8 cellular contexts compared by ENCODE assay signal in the genomic region with DNA sequence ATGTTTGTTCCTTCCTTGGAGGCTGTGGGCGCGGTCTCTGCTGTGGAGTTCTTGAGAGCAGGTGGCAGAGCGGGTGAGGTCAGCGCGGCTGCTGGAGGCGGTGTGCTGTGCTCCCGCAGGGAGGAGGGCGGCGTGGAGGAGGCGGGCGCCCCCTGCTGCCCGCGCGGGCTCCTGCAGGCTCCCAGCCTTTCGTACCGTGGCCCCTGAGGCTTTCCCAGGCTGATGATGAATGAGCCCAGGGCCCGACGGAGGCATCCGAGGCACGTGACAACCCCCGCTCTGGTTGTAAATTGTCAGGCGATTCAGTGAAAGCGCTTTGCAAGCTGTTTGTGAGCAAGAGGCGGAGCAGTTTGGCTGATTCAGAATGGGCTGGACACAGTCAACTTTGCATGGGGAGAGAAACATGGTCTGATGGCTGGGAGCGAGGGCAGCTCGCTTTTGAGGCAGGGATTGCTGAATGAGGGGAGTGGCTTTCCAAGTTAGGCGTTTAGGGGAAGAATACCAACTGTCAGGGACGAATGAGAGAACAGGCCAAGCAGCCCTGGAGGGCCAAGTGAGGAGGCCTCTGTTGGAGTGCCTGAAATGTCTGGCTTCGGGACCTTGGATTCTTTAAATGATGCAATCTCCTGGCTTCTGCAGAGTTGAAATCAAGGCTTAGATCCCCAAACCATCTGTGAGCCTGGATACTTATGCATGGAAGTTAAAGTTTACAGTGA. TPM values are rescaled to one million over a fixed set of nuclear protein-coding genes. Genes with fewer than 3 reads are reported as not detected.
DNase-seq lines count a peak whose midpoint lies in the region; TF ChIP-seq lines count a peak whose summit lies in the region.

No MANE protein-coding gene starts in this region.

- H3F3A ChIP-seq in neural progenitor cell (ENCODE audit: low read depth), result peaks cover 12% of the 10 kb centered on the region

- peak overlapping the region; percentile 98 for H3K27ac Mint-ChIP-seq in neural progenitor cell
- H3K27ac Mint-ChIP-seq in stimulated activated naive CD8-positive, alpha-beta T cell treated with anti-CD3 and anti-CD28 coated beads, Interleukin-15, Interleukin-2, amounts not matched to agents 100 ng/mL and 50 ng/mL, for 24 hours, result peak overlapping the region; percentile 32

- peak in 1 of 2 donors; percentile 17 for TF ChIP-seq POLR2A in Peyer's patch (IDR thresholded peaks at IDR 0.05)

- no peaks in the 10 kb centered on the region for H4K20me1 ChIP-seq in neural progenitor cell (ENCODE audit: low read depth)

- peak; percentile 96 for DNase-seq in AG04450 (ENCODE audit: low read depth, low spot score)
- peak; percentile 61 for DNase-seq in GM19238 (ENCODE audit: insufficient read length, low spot score)
- peak; percentile 89 for DNase-seq in HT1080 (ENCODE audit: low read depth)
- peak; percentile 61 to 92 (median 92) for DNase-seq in Peyer's patch
- peak; percentile 74 for DNase-seq in activated effector memory CD4-positive, alpha-beta T cell treated with Interleukin-2 at 50 U/mL for 16 hours
- DNase-seq in fibroblast of the conjunctiva (ENCODE audit: low read depth), result peak; percentile 93
- peak; percentile 96 for DNase-seq in neural progenitor cell (ENCODE audit: low spot score)

- H2AFZ ChIP-seq in neural progenitor cell (replicated peaks), result peak overlapping the region; percentile 78

- peaks cover 18% of the 10 kb centered on the region for H3K9me3 Mint-ChIP-seq in neural progenitor cell
- peaks cover 25% of the 10 kb centered on the region for H3K9me3 Mint-ChIP-seq in stimulated activated naive CD8-positive, alpha-beta T cell treated with anti-CD3 and anti-CD28 coated beads, Interleukin-15, Interleukin-2, amounts not matched to agents 100 ng/mL and 50 ng/mL, for 24 hours

- H3K4me1 ChIP-seq in Peyer's patch, result peaks cover 0 to 16% (median 7%) of the 10 kb centered on the region in 4 donors
- peaks cover 9% of the 10 kb centered on the region for H3K4me1 ChIP-seq in neural progenitor cell

- peak overlapping the region; percentile 80 for H3K4me3 Mint-ChIP-seq in neural progenitor cell
- H3K4me3 Mint-ChIP-seq in stimulated activated naive CD8-positive, alpha-beta T cell treated with anti-CD3 and anti-CD28 coated beads, Interleukin-15, Interleukin-2, amounts not matched to agents 100 ng/mL and 50 ng/mL, for 24 hours, result no peak overlapping the region

- H3K4me3 ChIP-seq in AG04450 (ENCODE audit: low read depth, low read length), result peak overlapping the region; percentile 17
- H3K4me3 ChIP-seq in Peyer's patch, result no peak overlapping the region
- no peak overlapping the region for H3K4me3 ChIP-seq in neural progenitor cell

- H3K79me2 ChIP-seq in neural progenitor cell (ENCODE audit: low read depth), result no peaks in the 10 kb centered on the region

- peaks cover 25% of the 10 kb centered on the region for H3K4me1 Mint-ChIP-seq in neural progenitor cell
- H3K4me1 Mint-ChIP-seq in stimulated activated naive CD8-positive, alpha-beta T cell treated with anti-CD3 and anti-CD28 coated beads, Interleukin-15, Interleukin-2, amounts not matched to agents 100 ng/mL and 50 ng/mL, for 24 hours (ENCODE audit: low read depth), result peaks cover 18% of the 10 kb centered on the region

- peak; percentile 97 for TF ChIP-seq CTCF in AG04450 (IDR thresholded peaks at IDR 0.05; ENCODE audit: low read depth, low read length)
- TF ChIP-seq CTCF in Peyer's patch (IDR thresholded peaks at IDR 0.05), result peak; percentile 81 to 99 (median 96)
- peak; percentile 98 for TF ChIP-seq CTCF in neural progenitor cell (IDR thresholded peaks at IDR 0.05)

- peak overlapping the region; percentile 35 for H3K4me2 ChIP-seq in neural progenitor cell

- peak overlapping the region; percentile 87 for H3K27ac ChIP-seq in AG04450 (ENCODE audit: low read depth, low read length)
- peak overlapping the region in 3 of 4 donors; percentile 34 to 52 (median 35) for H3K27ac ChIP-seq in Peyer's patch
- peak overlapping the region; percentile 35 for H3K27ac ChIP-seq in neural progenitor cell

- no peak overlapping the region for H3K9ac ChIP-seq in neural progenitor cell

- CTCF ChIA-PET in AG04450 (lab: Charles Lee), result interaction anchor here (0.6 to 2.0 kb wide), 21 partner anchors 11 to 366 kb away, joined by 3 to 8 read pairs (median 3); no protein-coding TSS in a partner anchor

- peaks cover 3% of the 10 kb centered on the region for H3K9me3 ChIP-seq in AG04450 (ENCODE audit: control insufficient read depth, insufficient read depth, low read length)
- H3K9me3 ChIP-seq in Peyer's patch, result no peaks in the 10 kb centered on the region
- no peaks in the 10 kb centered on the region for H3K9me3 ChIP-seq in neural progenitor cell (ENCODE audit: low read depth)

- no peaks in the 10 kb centered on the region for H3K36me3 Mint-ChIP-seq in neural progenitor cell
- H3K36me3 Mint-ChIP-seq in stimulated activated naive CD8-positive, alpha-beta T cell treated with anti-CD3 and anti-CD28 coated beads, Interleukin-15, Interleukin-2, amounts not matched to agents 100 ng/mL and 50 ng/mL, for 24 hours (ENCODE audit: low read depth), result peaks cover 12% of the 10 kb centered on the region

- H3K36me3 ChIP-seq in Peyer's patch, result no peaks in the 10 kb centered on the region
- no peaks in the 10 kb centered on the region for H3K36me3 ChIP-seq in neural progenitor cell

- H3K27me3 Mint-ChIP-seq in neural progenitor cell (ENCODE audit: insufficient read depth, low read depth), result peaks cover 9% of the 10 kb centered on the region
- no peaks in the 10 kb centered on the region for H3K27me3 Mint-ChIP-seq in stimulated activated naive CD8-positive, alpha-beta T cell treated with anti-CD3 and anti-CD28 coated beads, Interleukin-15, Interleukin-2, amounts not matched to agents 100 ng/mL and 50 ng/mL, for 24 hours

- H3K27me3 ChIP-seq in AG04450 (ENCODE audit: control insufficient read depth, insufficient read depth, low read length) (peaks cover 2% of the 10 kb centered on the region), Peyer's patch (no peaks in the 10 kb centered on the region), neural progenitor cell (peaks cover 9% of the 10 kb centered on the region)

- POLR2A ChIA-PET in AG04450 (lab: Yijun Ruan, JAX), result interaction anchor here (0.6 to 1.1 kb wide), 2 partner anchors 11 to 30 kb away, joined by 3 read pairs; no protein-coding TSS in a partner anchor

RNA-seq across cellular contexts. Expression of gene CDHR3, which starts 46.6 kb away (rescaled TPM):
- polyA plus RNA-seq in AG04450 (2011; rRNA removed), result 1.9 TPM in 2 replicates
- polyA minus RNA-seq in AG04450 (2011; rRNA and poly(A)+ RNA removed), result 2.9 and 3.8 TPM in 2 replicates
- 5.0 and 5.4 TPM in 2 replicates for total RNA-seq in HT1080 (2014; rRNA removed; shearing (Covaris generic))
- 1.1 and 2.3 TPM in 2 replicates for polyA plus RNA-seq in HT1080 (2015; cell fraction: cytosol; rRNA removed)
- polyA plus RNA-seq in HT1080 (2015; cell fraction: nucleus; rRNA removed), result 3.4 and 4.7 TPM in 2 replicates
- total RNA-seq in Peyer's patch, result 10 to 100 TPM; 20.6 to 82.5 (median 49.7) TPM
- 1.4 and 3.7 TPM in 2 replicates for total RNA-seq in neural progenitor cell (ENCODE audit: low replicate concordance)

Comparison
In these comparisons a context has a peak if more than half of its experiments do, and no peak if none do; other contexts are left out.
1. H3K27ac ChIP-seq: peak in every context shown above with its lines; median percentile 87 in AG04450; 35 in Peyer's patch; 35 in neural progenitor cell.